17 cellular contexts compared by ENCODE assay signal in genomic region chr4:526189-526909, GRCh38. TPM values are rescaled to one million over a fixed set of nuclear protein-coding genes. Genes with fewer than 3 reads are reported as not detected.
DNase-seq lines count a peak whose midpoint lies in the region; ATAC-seq, FAIRE-seq and TF ChIP-seq lines count a peak whose summit lies in the region.
"Had no signal": no experiment of that assay in that cellular context is flagged by ENCODE, and none has a peak within 500 bp of the region (broad histone marks: within the 10 kb centered on the region; RNA-seq: fewer than 3 reads in every experiment).

No MANE protein-coding gene starts in this region.

- CTCF ChIA-PET in HepG2 (lab: Yijun Ruan, JAX; ENCODE audit: low intra/inter-chr PET ratio, low total read pairs), result no interaction called here

- intact Hi-C loops in HepG2 (cut with micrococcal nuclease; ENCODE audit: unreplicated experiment), result no loop called here
- intact Hi-C loops in right lobe of liver (cut with DNase I), result no loop called here
- intact Hi-C loops in spleen (cut with DNase I; ENCODE audit: low total_unique reads), result no loop called here

- H3K4me1 ChIP-seq in HepG2 (ENCODE audit: insufficient read depth, low read length) (peaks cover 16% of the 10 kb centered on the region; the same call in 1 of the 2 replicates), right lobe of liver (no peaks in the 10 kb centered on the region), spleen (peaks cover 0 to 16% (median 7%) of the 10 kb centered on the region in 6 donors), small intestine (ENCODE audit: control insufficient read depth in 2 of 2, insufficient read depth in 1 of 2, low read depth in 1 of 2, low read length in 1 of 2) (no peaks in the 10 kb centered on the region)
- H3K4me1 ChIP-seq: BLaER1, Caco-2 had no signal

- BruUV-seq in HepG2 (replicated peaks; lab: Mats Ljungman, UMichigan), result no TSS peak

- H3K9ac ChIP-seq in HepG2 (ENCODE audit: insufficient read depth, low read depth, low read length), result no peak overlapping the region
- H3K9ac ChIP-seq: BLaER1 had no signal

- H3K27ac ChIP-seq in HepG2 (ENCODE audit: extremely low read length, insufficient read depth, low read length) (no peak overlapping the region), right lobe of liver (no peak overlapping the region), coronary artery (no peak overlapping the region), spleen (no peak overlapping the region), small intestine (ENCODE audit: low read depth in 1 of 2, low read length in 1 of 2) (no peak overlapping the region)
- H3K27ac ChIP-seq: BLaER1 had no signal

- no peaks in the 10 kb centered on the region for H3K79me2 ChIP-seq in HepG2 (ENCODE audit: insufficient read depth, low read length)

- H3K4me3 ChIP-seq in HepG2 (replicated peaks in 1 of 3; ENCODE audit: insufficient read depth in 1 of 3, low read depth in 2 of 3, low read length in 3 of 3), result no peak overlapping the region
- H3K4me3 ChIP-seq in right lobe of liver, result no peak overlapping the region
- H3K4me3 ChIP-seq in coronary artery, result no peak overlapping the region
- H3K4me3 ChIP-seq in spleen, result no peak overlapping the region
- no peak overlapping the region for H3K4me3 ChIP-seq in small intestine (ENCODE audit: low read depth in 1 of 2, low read length in 2 of 2)
- H3K4me3 ChIP-seq: BLaER1 had no signal

- ATAC-seq in HepG2 (no peak), right lobe of liver (no peak), HG02623 (IDR thresholded peaks at IDR 0.05; ENCODE audit: unreplicated experiment) (no peak)

- TF ChIP-seq CTCF in HepG2 (CRISPR knock-in tag; IDR thresholded peaks at IDR 0.05) (no peak), right lobe of liver (IDR thresholded peaks at IDR 0.05) (no peak), coronary artery (IDR thresholded peaks at IDR 0.05) (no peak), spleen (IDR thresholded peaks at IDR 0.05 in 8 of 11, conservative IDR thresholded peaks at IDR 0.05 in 3 of 11) (no peak)

- DNase-seq in HepG2 (ENCODE audit: low spot score), result no peak
- DNase-seq in right lobe of liver, result no peak
- peak; percentile 52 for DNase-seq in coronary artery (ENCODE audit: low spot score)
- peak; percentile 17 for DNase-seq in islet precursor cell
- DNase-seq in spleen, result peak; percentile 51
- no peak for DNase-seq in NCI-H446 (lab: John Stamatoyannopoulos, UW)
- no peak for DNase-seq in small intestine
- DNase-seq: 8988T; AML-193; Caco-2; CD8-positive, alpha-beta memory T cell; HCEC 1CT; HFFc6 had no signal

- POLR2A ChIA-PET in HepG2 (lab: Yijun Ruan, JAX), result no interaction called here

- TF ChIP-seq POLR2A in HepG2 (IDR thresholded peaks at IDR 0.05; ENCODE audit: insufficient read depth in 1 of 2, low read depth in 2 of 2, low read length in 2 of 2), result no peak
- TF ChIP-seq POLR2A in right lobe of liver (IDR thresholded peaks at IDR 0.05), result no peak
- TF ChIP-seq POLR2A in spleen (IDR thresholded peaks at IDR 0.05), result no peak

- H3K4me2 ChIP-seq in HepG2 (ENCODE audit: low read depth, low read length), result no peak overlapping the region
- H3K4me2 ChIP-seq: BLaER1 had no signal

- peaks cover 23 to 70% of the 10 kb centered on the region in 2 experiments for H3K36me3 ChIP-seq in HepG2 (replicated peaks in 1 of 2; ENCODE audit: control insufficient read depth in 1 of 2, insufficient read depth in 2 of 2, low read length in 2 of 2)
- peaks cover 0 to 67% (median 9%) of the 10 kb centered on the region in 4 donors for H3K36me3 ChIP-seq in right lobe of liver
- peaks cover 4 to 100% (median 82%) of the 10 kb centered on the region in 6 donors for H3K36me3 ChIP-seq in spleen
- peaks cover 13 to 26% of the 10 kb centered on the region in 2 donors for H3K36me3 ChIP-seq in small intestine (ENCODE audit: control insufficient read depth in 2 of 2, insufficient read depth in 2 of 2, low read length in 2 of 2)

- no peak for TF ChIP-seq EP300 in HepG2 (IDR thresholded peaks at IDR 0.05; ENCODE audit: low read depth in 2 of 2, low read length in 2 of 2)
- no peak for TF ChIP-seq EP300 in HepG2 (CRISPR knock-in tag; IDR thresholded peaks at IDR 0.05; ENCODE audit: borderline replicate concordance)

- FAIRE-seq in HepG2 (lab: Jason Lieb, UNC) (no peak), small intestine (lab: Jason Lieb, UNC) (no peak)
- FAIRE-seq: GM18507, HTR-8/SVneo had no signal

- H3K27me3 ChIP-seq in HepG2 (ENCODE audit: control insufficient read depth in 1 of 2, insufficient read depth in 2 of 2, low read length in 2 of 2) (no peaks in the 10 kb centered on the region), right lobe of liver (no peaks in the 10 kb centered on the region), spleen (replicated peaks in 1 of 7) (no peaks in the 10 kb centered on the region), small intestine (ENCODE audit: control insufficient read depth in 2 of 2, insufficient read depth in 2 of 2, low read length in 2 of 2) (no peaks in the 10 kb centered on the region)
- H3K27me3 ChIP-seq: BLaER1 had no signal

- H4K20me1 ChIP-seq in HepG2 (ENCODE audit: insufficient read depth, low read length), result no peaks in the 10 kb centered on the region
- H4K20me1 ChIP-seq: BLaER1 had no signal

- no peaks in the 10 kb centered on the region for H3K9me3 ChIP-seq in HepG2 (ENCODE audit: low read length)
- H3K9me3 ChIP-seq in right lobe of liver, result no peaks in the 10 kb centered on the region
- H3K9me3 ChIP-seq in spleen, result no peaks in the 10 kb centered on the region
- H3K9me3 ChIP-seq in small intestine (ENCODE audit: control insufficient read depth, low read depth), result no peaks in the 10 kb centered on the region
- H3K9me3 ChIP-seq: BLaER1, Caco-2 had no signal

- H2AFZ ChIP-seq in HepG2 (ENCODE audit: low read length), result no peak overlapping the region

- 95% methylated on average over 22 of the region's 22 CpGs for WGBS in HepG2 (ENCODE audit: low lambda C conversion rate)
- WGBS in right lobe of liver (ENCODE audit: insufficient coverage, low coverage, low lambda C conversion rate, missing lambda C conversion rate), result 93% methylated on average over 14 of the region's 22 CpGs
- 94 to 98% (median 97%) methylated on average over 22 of the region's 22 CpGs for WGBS in spleen, 5 donors
- WGBS in small intestine, 3 donors, result 95 to 97% (median 96%) methylated on average over 21 to 22 of the region's 22 CpGs

- in situ Hi-C loops in HepG2 (cut with HindIII; ENCODE audit: extremely low pct_ligation_motif_present, low pct_unique_long_range_greater_than_20kb), result no loop called here

- no peak for TF ChIP-seq RAD21 in HepG2 (CRISPR knock-in tag; IDR thresholded peaks at IDR 0.05)

RNA-seq across cellular contexts. Expression of gene PIGG, which starts 27.3 kb away (rescaled TPM):
- total RNA-seq in HepG2 (2016; rRNA removed; fragmentation: Illumina TruSeq; extraction: Trizol) (15.2 and 34.4 TPM in 2 replicates), right lobe of liver (10 to 100 TPM; 16.4 to 23.1 (median 19.9) TPM), spleen (100 to 1,000 TPM in 1 of 7 donors, 10 to 100 TPM in 6; 60.6 to 102 (median 85.0) TPM)
- 7.6 and 8.9 TPM in 2 replicates for total RNA-seq in HepG2 (2016; cell fraction: cytosol; rRNA removed; fragmentation: Illumina TruSeq; extraction: Trizol; ENCODE audit: low read depth)
- total RNA-seq in HepG2 (2016; cell fraction: insoluble cytoplasmic fraction; rRNA removed; fragmentation: Illumina TruSeq; extraction: Trizol), result 13.6 and 34.0 TPM in 2 replicates
- 11.8 and 14.1 TPM in 2 replicates for total RNA-seq in HepG2 (2016; cell fraction: membrane; rRNA removed; fragmentation: Illumina TruSeq; extraction: Trizol)
- 49.2 and 56.6 TPM in 2 replicates for total RNA-seq in HepG2 (2016; cell fraction: nucleus; rRNA removed; fragmentation: Illumina TruSeq; extraction: Trizol)
- polyA plus RNA-seq in HepG2 (2011; rRNA removed) (48.9 and 49.7 TPM in 2 replicates), spleen (10 to 100 TPM; 28.0 to 60.6 (median 49.1) TPM), small intestine (10 to 100 TPM; 26.3 to 40.0 (median 38.2) TPM)
- 22.7 and 24.8 TPM in 2 replicates for polyA plus RNA-seq in HepG2 (2011; cell fraction: cytosol; rRNA removed)
- polyA plus RNA-seq in HepG2 (2011; cell fraction: nucleus; rRNA removed), result 174 and 175 TPM in 2 replicates
- polyA plus RNA-seq in HepG2 (2012), result 26.4 and 37.4 TPM in 2 replicates
- polyA plus RNA-seq in HepG2 (2016; cell fraction: cytosol; fragmentation: Illumina TruSeq; extraction: Trizol; ENCODE audit: low read depth), result 3.8 and 4.2 TPM in 2 replicates
- polyA plus RNA-seq in HepG2 (2016; cell fraction: insoluble cytoplasmic fraction; fragmentation: Illumina TruSeq; extraction: Trizol; ENCODE audit: low read depth), result 10.8 and 13.5 TPM in 2 replicates
- polyA plus RNA-seq in HepG2 (2016; cell fraction: membrane; fragmentation: Illumina TruSeq; extraction: Trizol; ENCODE audit: low read depth), result 7.6 and 7.7 TPM in 2 replicates
- 84.5 and 84.7 TPM in 2 replicates for polyA plus RNA-seq in HepG2 (2016; cell fraction: nucleus; fragmentation: Illumina TruSeq; extraction: Trizol; ENCODE audit: insufficient read depth, low read depth)
- 58.1 and 71.6 TPM in 2 replicates for polyA minus RNA-seq in HepG2 (2011; rRNA and poly(A)+ RNA removed; ENCODE audit: low replicate concordance)
- polyA minus RNA-seq in HepG2 (2011; cell fraction: cytosol; rRNA and poly(A)+ RNA removed), result 14.6 and 15.7 TPM in 2 replicates
- polyA minus RNA-seq in HepG2 (2011; cell fraction: nucleus; rRNA and poly(A)+ RNA removed), result 111 and 114 TPM in 2 replicates

RNA-seq across cellular contexts. Expression of gene ZNF721, which starts 27.4 kb away (rescaled TPM):
- 22.1 and 30.8 TPM in 2 replicates for total RNA-seq in HepG2 (2016; rRNA removed; fragmentation: Illumina TruSeq; extraction: Trizol)
- total RNA-seq in HepG2 (2016; cell fraction: cytosol; rRNA removed; fragmentation: Illumina TruSeq; extraction: Trizol; ENCODE audit: low read depth), result 5.8 and 6.7 TPM in 2 replicates
- 19.8 and 25.5 TPM in 2 replicates for total RNA-seq in HepG2 (2016; cell fraction: insoluble cytoplasmic fraction; rRNA removed; fragmentation: Illumina TruSeq; extraction: Trizol)
- total RNA-seq in HepG2 (2016; cell fraction: membrane; rRNA removed; fragmentation: Illumina TruSeq; extraction: Trizol), result 9.7 and 10.0 TPM in 2 replicates
- 52.2 and 56.6 TPM in 2 replicates for total RNA-seq in HepG2 (2016; cell fraction: nucleus; rRNA removed; fragmentation: Illumina TruSeq; extraction: Trizol)
- 7.3 and 8.5 TPM in 2 replicates for polyA plus RNA-seq in HepG2 (2011; rRNA removed)
- polyA plus RNA-seq in HepG2 (2011; cell fraction: cytosol; rRNA removed), result 4.1 and 5.4 TPM in 2 replicates
- polyA plus RNA-seq in HepG2 (2011; cell fraction: nucleus; rRNA removed), result 9.3 and 11.0 TPM in 2 replicates
- polyA plus RNA-seq in HepG2 (2012), result 15.8 and 19.1 TPM in 2 replicates
- 3.4 and 4.8 TPM in 2 replicates for polyA plus RNA-seq in HepG2 (2016; cell fraction: cytosol; fragmentation: Illumina TruSeq; extraction: Trizol; ENCODE audit: low read depth)
- polyA plus RNA-seq in HepG2 (2016; cell fraction: insoluble cytoplasmic fraction; fragmentation: Illumina TruSeq; extraction: Trizol; ENCODE audit: low read depth), result 17.6 and 19.7 TPM in 2 replicates
- 3.4 and 3.9 TPM in 2 replicates for polyA plus RNA-seq in HepG2 (2016; cell fraction: membrane; fragmentation: Illumina TruSeq; extraction: Trizol; ENCODE audit: low read depth)
- 46.6 and 52.5 TPM in 2 replicates for polyA plus RNA-seq in HepG2 (2016; cell fraction: nucleus; fragmentation: Illumina TruSeq; extraction: Trizol; ENCODE audit: insufficient read depth, low read depth)
- polyA minus RNA-seq in HepG2 (2011; rRNA and poly(A)+ RNA removed; ENCODE audit: low replicate concordance), result 9.2 and 12.5 TPM in 2 replicates
- 8.0 and 10.3 TPM in 2 replicates for polyA minus RNA-seq in HepG2 (2011; cell fraction: cytosol; rRNA and poly(A)+ RNA removed)
- 63.2 and 68.8 TPM in 2 replicates for polyA minus RNA-seq in HepG2 (2011; cell fraction: nucleus; rRNA and poly(A)+ RNA removed)
- total RNA-seq in right lobe of liver, result 10 to 100 TPM in 3 of 6 experiments, 1 to 10 TPM in 3; 7.1 to 12.7 (median 10.0) TPM
- 10 to 100 TPM; 30.5 to 54.9 (median 44.8) TPM for total RNA-seq in spleen
- polyA plus RNA-seq in spleen, result 10 to 100 TPM; 11.9 to 14.2 (median 12.8) TPM
- polyA plus RNA-seq in small intestine, result 1 to 10 TPM; 6.5 to 8.8 (median 8.5) TPM

RNA-seq across cellular contexts. Expression of gene TMEM271, which starts 49.7 kb away (rescaled TPM):
- total RNA-seq in HepG2 (2016; rRNA removed; fragmentation: Illumina TruSeq; extraction: Trizol) (not detected in 2 replicates), right lobe of liver (not detected), spleen (not detected)
- not detected in 2 replicates for total RNA-seq in HepG2 (2016; cell fraction: cytosol; rRNA removed; fragmentation: Illumina TruSeq; extraction: Trizol; ENCODE audit: low read depth)
- not detected in 2 replicates for total RNA-seq in HepG2 (2016; cell fraction: insoluble cytoplasmic fraction; rRNA removed; fragmentation: Illumina TruSeq; extraction: Trizol)
- not detected in 2 replicates for total RNA-seq in HepG2 (2016; cell fraction: membrane; rRNA removed; fragmentation: Illumina TruSeq; extraction: Trizol)
- not detected in 2 replicates for total RNA-seq in HepG2 (2016; cell fraction: nucleus; rRNA removed; fragmentation: Illumina TruSeq; extraction: Trizol)
- polyA plus RNA-seq in HepG2 (2011; rRNA removed) (not detected in 2 replicates), spleen (not detected), small intestine (under 1 TPM in 1 of 3 donors, not detected in 2; 0.22 TPM)
- polyA plus RNA-seq in HepG2 (2011; cell fraction: cytosol; rRNA removed), result 0.04 TPM in 1 of 2 replicates, not detected in the other
- not detected in 2 replicates for polyA plus RNA-seq in HepG2 (2011; cell fraction: nucleus; rRNA removed)
- polyA plus RNA-seq in HepG2 (2012), result 0.05 TPM in 1 of 2 replicates, not detected in the other
- polyA plus RNA-seq in HepG2 (2016; cell fraction: cytosol; fragmentation: Illumina TruSeq; extraction: Trizol; ENCODE audit: low read depth), result not detected in 2 replicates
- polyA plus RNA-seq in HepG2 (2016; cell fraction: insoluble cytoplasmic fraction; fragmentation: Illumina TruSeq; extraction: Trizol; ENCODE audit: low read depth), result not detected in 2 replicates
- polyA plus RNA-seq in HepG2 (2016; cell fraction: membrane; fragmentation: Illumina TruSeq; extraction: Trizol; ENCODE audit: low read depth), result not detected in 2 replicates
- not detected in 2 replicates for polyA plus RNA-seq in HepG2 (2016; cell fraction: nucleus; fragmentation: Illumina TruSeq; extraction: Trizol; ENCODE audit: insufficient read depth, low read depth)
- not detected in 2 replicates for polyA minus RNA-seq in HepG2 (2011; rRNA and poly(A)+ RNA removed; ENCODE audit: low replicate concordance)
- not detected in 2 replicates for polyA minus RNA-seq in HepG2 (2011; cell fraction: cytosol; rRNA and poly(A)+ RNA removed)
- not detected in 2 replicates for polyA minus RNA-seq in HepG2 (2011; cell fraction: nucleus; rRNA and poly(A)+ RNA removed)
- total RNA-seq: Caco-2; CD8-positive, alpha-beta memory T cell; HFFc6 had no signal
- polyA plus RNA-seq: CD8-positive, alpha-beta memory T cell had no signal

Comparison
In these comparisons a context has a peak if more than half of its experiments do, and no peak if none do; other contexts are left out.
1. DNase-seq: peak in coronary artery (single experiment), islet precursor cell (single experiment) and spleen (single experiment); none in HepG2 (single experiment), right lobe of liver (0 of 3), NCI-H446 (0 of 2) and small intestine (single experiment).